Comparison of ENCODE assay signal across 2 cellular contexts in the genomic region with DNA sequence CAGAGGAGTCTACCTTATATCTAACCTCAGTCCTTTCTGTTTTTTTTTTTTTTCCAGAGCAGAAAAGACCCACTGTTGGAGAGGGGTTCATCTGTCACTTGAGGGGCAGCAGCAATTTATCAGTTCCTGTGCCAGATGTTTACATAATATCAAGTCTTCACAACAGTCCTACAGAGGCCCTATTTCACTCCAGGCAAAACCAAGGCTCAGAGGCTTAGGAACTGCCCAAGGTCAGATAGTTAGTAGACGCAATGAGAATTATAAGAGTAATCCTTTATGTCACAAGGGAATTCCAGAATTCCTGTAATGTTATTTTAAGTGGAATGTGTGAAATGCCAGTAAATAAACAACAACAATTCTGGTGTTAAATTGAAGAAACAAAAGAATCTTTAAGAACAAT.
TF ChIP-seq lines count a peak whose summit lies in the region.

No MANE protein-coding gene starts in this region.

TF ChIP-seq in GM23338, 12 proteins besides CTCF, POLR2A, EP300 and RAD21:
- TF ChIP-seq, protein P1, sequence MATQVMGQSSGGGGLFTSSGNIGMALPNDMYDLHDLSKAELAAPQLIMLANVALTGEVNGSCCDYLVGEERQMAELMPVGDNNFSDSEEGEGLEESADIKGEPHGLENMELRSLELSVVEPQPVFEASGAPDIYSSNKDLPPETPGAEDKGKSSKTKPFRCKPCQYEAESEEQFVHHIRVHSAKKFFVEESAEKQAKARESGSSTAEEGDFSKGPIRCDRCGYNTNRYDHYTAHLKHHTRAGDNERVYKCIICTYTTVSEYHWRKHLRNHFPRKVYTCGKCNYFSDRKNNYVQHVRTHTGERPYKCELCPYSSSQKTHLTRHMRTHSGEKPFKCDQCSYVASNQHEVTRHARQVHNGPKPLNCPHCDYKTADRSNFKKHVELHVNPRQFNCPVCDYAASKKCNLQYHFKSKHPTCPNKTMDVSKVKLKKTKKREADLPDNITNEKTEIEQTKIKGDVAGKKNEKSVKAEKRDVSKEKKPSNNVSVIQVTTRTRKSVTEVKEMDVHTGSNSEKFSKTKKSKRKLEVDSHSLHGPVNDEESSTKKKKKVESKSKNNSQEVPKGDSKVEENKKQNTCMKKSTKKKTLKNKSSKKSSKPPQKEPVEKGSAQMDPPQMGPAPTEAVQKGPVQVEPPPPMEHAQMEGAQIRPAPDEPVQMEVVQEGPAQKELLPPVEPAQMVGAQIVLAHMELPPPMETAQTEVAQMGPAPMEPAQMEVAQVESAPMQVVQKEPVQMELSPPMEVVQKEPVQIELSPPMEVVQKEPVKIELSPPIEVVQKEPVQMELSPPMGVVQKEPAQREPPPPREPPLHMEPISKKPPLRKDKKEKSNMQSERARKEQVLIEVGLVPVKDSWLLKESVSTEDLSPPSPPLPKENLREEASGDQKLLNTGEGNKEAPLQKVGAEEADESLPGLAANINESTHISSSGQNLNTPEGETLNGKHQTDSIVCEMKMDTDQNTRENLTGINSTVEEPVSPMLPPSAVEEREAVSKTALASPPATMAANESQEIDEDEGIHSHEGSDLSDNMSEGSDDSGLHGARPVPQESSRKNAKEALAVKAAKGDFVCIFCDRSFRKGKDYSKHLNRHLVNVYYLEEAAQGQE (IDR thresholded peaks at IDR 0.05; ENCODE audit: unreplicated experiment) = no peak
- no peak for TF ChIP-seq EZH2phosphoT487 (IDR thresholded peaks at IDR 0.05; ENCODE audit: unreplicated experiment)
- no peak for TF ChIP-seq EZH2 (IDR thresholded peaks at IDR 0.05; ENCODE audit: low read depth, unreplicated experiment)
- TF ChIP-seq CREB1 (CRISPR knock-in tag; IDR thresholded peaks at IDR 0.05; ENCODE audit: low read depth) = no peak
- no peak for TF ChIP-seq ZNF114 (CRISPR knock-in tag; IDR thresholded peaks at IDR 0.05)
- TF ChIP-seq, protein P2, sequence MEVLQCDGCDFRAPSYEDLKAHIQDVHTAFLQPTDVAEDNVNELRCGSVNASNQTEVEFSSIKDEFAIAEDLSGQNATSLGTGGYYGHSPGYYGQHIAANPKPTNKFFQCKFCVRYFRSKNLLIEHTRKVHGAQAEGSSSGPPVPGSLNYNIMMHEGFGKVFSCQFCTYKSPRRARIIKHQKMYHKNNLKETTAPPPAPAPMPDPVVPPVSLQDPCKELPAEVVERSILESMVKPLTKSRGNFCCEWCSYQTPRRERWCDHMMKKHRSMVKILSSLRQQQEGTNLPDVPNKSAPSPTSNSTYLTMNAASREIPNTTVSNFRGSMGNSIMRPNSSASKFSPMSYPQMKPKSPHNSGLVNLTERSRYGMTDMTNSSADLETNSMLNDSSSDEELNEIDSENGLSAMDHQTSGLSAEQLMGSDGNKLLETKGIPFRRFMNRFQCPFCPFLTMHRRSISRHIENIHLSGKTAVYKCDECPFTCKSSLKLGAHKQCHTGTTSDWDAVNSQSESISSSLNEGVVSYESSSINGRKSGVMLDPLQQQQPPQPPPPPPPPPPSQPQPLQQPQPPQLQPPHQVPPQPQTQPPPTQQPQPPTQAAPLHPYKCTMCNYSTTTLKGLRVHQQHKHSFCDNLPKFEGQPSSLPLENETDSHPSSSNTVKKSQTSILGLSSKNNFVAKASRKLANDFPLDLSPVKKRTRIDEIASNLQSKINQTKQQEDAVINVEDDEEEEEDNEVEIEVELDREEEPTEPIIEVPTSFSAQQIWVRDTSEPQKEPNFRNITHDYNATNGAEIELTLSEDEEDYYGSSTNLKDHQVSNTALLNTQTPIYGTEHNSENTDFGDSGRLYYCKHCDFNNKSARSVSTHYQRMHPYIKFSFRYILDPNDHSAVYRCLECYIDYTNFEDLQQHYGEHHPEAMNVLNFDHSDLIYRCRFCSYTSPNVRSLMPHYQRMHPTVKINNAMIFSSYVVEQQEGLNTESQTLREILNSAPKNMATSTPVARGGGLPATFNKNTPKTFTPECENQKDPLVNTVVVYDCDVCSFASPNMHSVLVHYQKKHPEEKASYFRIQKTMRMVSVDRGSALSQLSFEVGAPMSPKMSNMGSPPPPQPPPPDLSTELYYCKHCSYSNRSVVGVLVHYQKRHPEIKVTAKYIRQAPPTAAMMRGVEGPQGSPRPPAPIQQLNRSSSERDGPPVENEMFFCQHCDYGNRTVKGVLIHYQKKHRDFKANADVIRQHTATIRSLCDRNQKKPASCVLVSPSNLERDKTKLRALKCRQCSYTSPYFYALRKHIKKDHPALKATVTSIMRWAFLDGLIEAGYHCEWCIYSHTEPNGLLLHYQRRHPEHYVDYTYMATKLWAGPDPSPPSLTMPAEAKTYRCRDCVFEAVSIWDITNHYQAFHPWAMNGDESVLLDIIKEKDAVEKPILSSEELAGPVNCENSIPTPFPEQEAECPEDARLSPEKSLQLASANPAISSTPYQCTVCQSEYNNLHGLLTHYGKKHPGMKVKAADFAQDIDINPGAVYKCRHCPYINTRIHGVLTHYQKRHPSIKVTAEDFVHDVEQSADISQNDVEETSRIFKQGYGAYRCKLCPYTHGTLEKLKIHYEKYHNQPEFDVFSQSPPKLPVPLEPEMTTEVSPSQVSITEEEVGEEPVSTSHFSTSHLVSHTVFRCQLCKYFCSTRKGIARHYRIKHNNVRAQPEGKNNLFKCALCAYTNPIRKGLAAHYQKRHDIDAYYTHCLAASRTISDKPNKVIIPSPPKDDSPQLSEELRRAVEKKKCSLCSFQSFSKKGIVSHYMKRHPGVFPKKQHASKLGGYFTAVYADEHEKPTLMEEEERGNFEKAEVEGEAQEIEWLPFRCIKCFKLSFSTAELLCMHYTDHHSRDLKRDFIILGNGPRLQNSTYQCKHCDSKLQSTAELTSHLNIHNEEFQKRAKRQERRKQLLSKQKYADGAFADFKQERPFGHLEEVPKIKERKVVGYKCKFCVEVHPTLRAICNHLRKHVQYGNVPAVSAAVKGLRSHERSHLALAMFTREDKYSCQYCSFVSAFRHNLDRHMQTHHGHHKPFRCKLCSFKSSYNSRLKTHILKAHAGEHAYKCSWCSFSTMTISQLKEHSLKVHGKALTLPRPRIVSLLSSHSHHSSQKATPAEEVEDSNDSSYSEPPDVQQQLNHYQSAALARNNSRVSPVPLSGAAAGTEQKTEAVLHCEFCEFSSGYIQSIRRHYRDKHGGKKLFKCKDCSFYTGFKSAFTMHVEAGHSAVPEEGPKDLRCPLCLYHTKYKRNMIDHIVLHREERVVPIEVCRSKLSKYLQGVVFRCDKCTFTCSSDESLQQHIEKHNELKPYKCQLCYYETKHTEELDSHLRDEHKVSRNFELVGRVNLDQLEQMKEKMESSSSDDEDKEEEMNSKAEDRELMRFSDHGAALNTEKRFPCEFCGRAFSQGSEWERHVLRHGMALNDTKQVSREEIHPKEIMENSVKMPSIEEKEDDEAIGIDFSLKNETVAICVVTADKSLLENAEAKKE (CRISPR knock-in tag; IDR thresholded peaks at IDR 0.05) = no peak
- no peak for TF ChIP-seq NANOG (IDR thresholded peaks at IDR 0.05; ENCODE audit: borderline replicate concordance)
- no peak for TF ChIP-seq JUNB (IDR thresholded peaks at IDR 0.05; ENCODE audit: unreplicated experiment)

TF ChIP-seq in H1, 55 proteins besides CTCF, POLR2A, EP300 and RAD21:
- TF ChIP-seq TEAD4 (IDR thresholded peaks at IDR 0.05; ENCODE audit: low read depth, low read length) = peak; percentile 39; the same call in 1 of the 2 replicates
- no peak for TF ChIP-seq TAF7 (optimal IDR thresholded peaks at IDR 0.05; ENCODE audit: borderline replicate concordance, low read depth, low read length)
